ENCODE assay signal across 7 cellular contexts in genomic region chr16:88235691-88236090, GRCh38.
A peak's percentile ranks its signal among the peaks of the same experiment; 100 is the strongest.
DNase-seq lines count a peak whose midpoint lies in the region; ATAC-seq and TF ChIP-seq lines count a peak whose summit lies in the region.
"Not testable (repeated sequence)": the region's sequence is repeated elsewhere in the genome, so short reads cannot be mapped to it uniquely, and the experiment has no call there.

No MANE protein-coding gene starts in this region.

- peak overlapping the region; percentile 93 for H3K27ac Mint-ChIP-seq in mesothelial cell of epicardium
- peak overlapping the region; percentile 76 for H3K27ac Mint-ChIP-seq in osteocyte (ENCODE audit: unreplicated experiment)

- H3K36me3 Mint-ChIP-seq in mesothelial cell of epicardium; osteocyte (ENCODE audit: unreplicated experiment): not testable (repeated sequence)

- H3K9me3 ChIP-seq in Peyer's patch; body of pancreas; duodenal mucosa (ENCODE audit: control insufficient read depth in 1 of 2, low read length in 2 of 2); stomach: not testable (repeated sequence)

- H3K27me3 Mint-ChIP-seq in mesothelial cell of epicardium (ENCODE audit: low read depth); osteocyte (ENCODE audit: unreplicated experiment): not testable (repeated sequence)

- not testable (repeated sequence) for H3K4me3 Mint-ChIP-seq in mesothelial cell of epicardium; osteocyte (ENCODE audit: unreplicated experiment)

- TF ChIP-seq EP300 in stomach (IDR thresholded peaks at IDR 0.05): not testable (repeated sequence)

- not testable (repeated sequence) for H3K27me3 ChIP-seq in Peyer's patch; body of pancreas; duodenal mucosa (ENCODE audit: control insufficient read depth in 1 of 2, insufficient read depth in 2 of 2, low read length in 2 of 2); stomach

- H3K9ac ChIP-seq in duodenal mucosa (ENCODE audit: low read depth in 1 of 2, low read length in 2 of 2): peak overlapping the region in 1 of 2 donors; percentile 18

- H3K36me3 ChIP-seq in Peyer's patch; body of pancreas (replicated peaks in 1 of 2; ENCODE audit: insufficient read depth in 1 of 2, low read depth in 2 of 2); duodenal mucosa (ENCODE audit: control insufficient read depth in 1 of 2, insufficient read depth in 2 of 2, low read length in 2 of 2); stomach: not testable (repeated sequence)

- H3K27ac ChIP-seq in Peyer's patch (peak overlapping the region in 2 of 4 donors; percentile 54 to 80), body of pancreas (peak overlapping the region in 3 of 4 donors; percentile 78 to 84 (median 81)), duodenal mucosa (ENCODE audit: low read depth, low read length) (peak overlapping the region; percentile 80), stomach (peak overlapping the region in 4 of 5 donors; percentile 80 to 86 (median 83))

- WGBS in body of pancreas, 2 donors: 68 to 79% methylated on average over 6 of the region's 6 CpGs
- WGBS in stomach, 5 donors: 73 to 89% (median 81%) methylated on average over 6 of the region's 6 CpGs

- not testable (repeated sequence) for H3K9me3 Mint-ChIP-seq in mesothelial cell of epicardium; osteocyte (ENCODE audit: unreplicated experiment)

- not testable (repeated sequence) for TF ChIP-seq POLR2A in Peyer's patch (IDR thresholded peaks at IDR 0.05); body of pancreas (IDR thresholded peaks at IDR 0.05); stomach (IDR thresholded peaks at IDR 0.05)

- TF ChIP-seq CTCF in Peyer's patch (IDR thresholded peaks at IDR 0.05); body of pancreas (IDR thresholded peaks at IDR 0.05); mesothelial cell of epicardium (IDR thresholded peaks at IDR 0.05; ENCODE audit: unreplicated experiment); osteocyte (IDR thresholded peaks at IDR 0.05); stomach (IDR thresholded peaks at IDR 0.05): not testable (repeated sequence)

- not testable (repeated sequence) for ATAC-seq in body of pancreas

- H3K4me1 ChIP-seq in Peyer's patch (peaks cover 0 to 25% (median 0%) of the 10 kb centered on the region in 4 donors), body of pancreas (peaks cover 44% of the 10 kb centered on the region), duodenal mucosa (ENCODE audit: control insufficient read depth in 1 of 2, insufficient read depth in 2 of 2, low read length in 2 of 2) (peaks cover 12 to 26% of the 10 kb centered on the region in 2 donors), stomach (peaks cover 21 to 43% (median 28%) of the 10 kb centered on the region in 4 donors)

- H3K4me1 Mint-ChIP-seq in mesothelial cell of epicardium: peaks cover 45% of the 10 kb centered on the region
- peaks cover 43% of the 10 kb centered on the region for H3K4me1 Mint-ChIP-seq in osteocyte (ENCODE audit: unreplicated experiment)

- not testable (repeated sequence) for H3K4me3 ChIP-seq in Peyer's patch, body of pancreas, stomach
- peak overlapping the region in 1 of 2 donors; percentile 0 for H3K4me3 ChIP-seq in duodenal mucosa (ENCODE audit: low read depth in 1 of 2, low read length in 2 of 2)

- peak; percentile 25 for DNase-seq in Daoy (ENCODE audit: low read depth)
- DNase-seq in Peyer's patch: peak in 2 of 3 donors; percentile 64 to 70
- not testable (repeated sequence) for DNase-seq in body of pancreas; mesothelial cell of epicardium (ENCODE audit: low spot score in 2 of 2, unreplicated experiment in 2 of 2); osteocyte (ENCODE audit: extremely low spot score, unreplicated experiment); stomach

- intact Hi-C loops in body of pancreas (cut with DNase I); stomach (cut with DNase I; ENCODE audit: low total_unique reads): not testable (repeated sequence)
